ENCODE assay signal across 15 cellular contexts in genomic region chr4:21749936-21750335, GRCh38.
DNase-seq lines count a peak whose midpoint lies in the region; ATAC-seq and TF ChIP-seq lines count a peak whose summit lies in the region.
"Had no signal": no experiment of that assay in that cellular context is flagged by ENCODE, and none has a peak within 500 bp of the region (broad histone marks: within the 10 kb centered on the region; RNA-seq: fewer than 3 reads in every experiment).

No MANE protein-coding gene starts in this region.

- no peaks in the 10 kb centered on the region for H3K9me2 ChIP-seq in SK-N-SH

- H3F3A ChIP-seq in SK-N-SH (replicated peaks; ENCODE audit: insufficient read depth), result no peaks in the 10 kb centered on the region

- no peak overlapping the region for H2AFZ ChIP-seq in SK-N-SH (ENCODE audit: low read depth)
- H2AFZ ChIP-seq: GM23338 had no signal

- no peak for ATAC-seq in SK-N-SH treated with all-trans-retinoic acid at 6 μM for 48 hours
- ATAC-seq in left lobe of liver, result no peak
- ATAC-seq in GM18498 (IDR thresholded peaks at IDR 0.05; ENCODE audit: unreplicated experiment), result no peak
- ATAC-seq: GM12878, GM23338 had no signal

- DNase-seq in SK-N-SH (no peak), amniotic epithelial cell (ENCODE audit: low read depth) (peak; percentile 37), globus pallidus (ENCODE audit: low spot score) (peak; percentile 37), testis (peak; percentile 58), left lobe of liver (ENCODE audit: low spot score) (no peak), DMS53 (lab: John Stamatoyannopoulos, UW) (no peak)
- DNase-seq: Calu3, DMS 273 treated with DMSO at 0.1 percent for 48 hours, DMS79, H7 had no signal

- no peak for TF ChIP-seq RAD21 in SK-N-SH (IDR thresholded peaks at IDR 0.05; ENCODE audit: low read length)

- no peaks in the 10 kb centered on the region for H3K27me3 ChIP-seq in SK-N-SH (ENCODE audit: insufficient read depth)
- no peaks in the 10 kb centered on the region for H3K27me3 ChIP-seq in testis

- intact Hi-C loops in testis (cut with DNase I; ENCODE audit: low total_unique reads), result no loop called here

- CTCF ChIA-PET in SK-N-SH (lab: Yijun Ruan, JAX), result interaction anchor here (2.3 kb wide), 1 partner anchor 10 kb away, joined by 7 read pairs; no protein-coding TSS in a partner anchor

- no peak overlapping the region for H3K9ac ChIP-seq in SK-N-SH

- WGBS in SK-N-SH (ENCODE audit: low lambda C conversion rate), result 47% methylated on average over 3 of the region's 3 CpGs
- WGBS in testis, 2 donors, result 66 to 76% methylated on average over 3 of the region's 3 CpGs

- no peak for TF ChIP-seq EP300 in SK-N-SH (IDR thresholded peaks at IDR 0.05; ENCODE audit: borderline replicate concordance in 1 of 2, low read depth in 1 of 2, low read length in 1 of 2)

- H3K4me2 ChIP-seq in SK-N-SH, result no peak overlapping the region
- H3K4me2 ChIP-seq: GM23338 had no signal

- H3K79me2 ChIP-seq in SK-N-SH (ENCODE audit: insufficient read depth), result no peaks in the 10 kb centered on the region

- H3K4me1 ChIP-seq in SK-N-SH (ENCODE audit: control insufficient read depth in 1 of 2, insufficient read depth in 2 of 2, low read depth in 1 of 2, low read length in 1 of 2), result peaks cover 0 to 16% of the 10 kb centered on the region in 2 experiments; a peak in 2 of 4 replicates
- no peaks in the 10 kb centered on the region for H3K4me1 ChIP-seq in testis

- no peak overlapping the region for H3K27ac ChIP-seq in SK-N-SH (ENCODE audit: low read depth in 2 of 2, low read length in 1 of 2)
- H3K27ac ChIP-seq in testis, result peak overlapping the region in 1 of 2 donors; percentile 36
- H3K27ac ChIP-seq: 22Rv1 had no signal

- TF ChIP-seq POLR2A in testis (IDR thresholded peaks at IDR 0.05), result no peak

- no peaks in the 10 kb centered on the region for H4K20me1 ChIP-seq in SK-N-SH (ENCODE audit: insufficient read depth)

- no peaks in the 10 kb centered on the region for H3K9me3 ChIP-seq in SK-N-SH
- no peaks in the 10 kb centered on the region for H3K9me3 ChIP-seq in testis

- TF ChIP-seq CTCF in SK-N-SH (IDR thresholded peaks at IDR 0.05) (no peak), testis (IDR thresholded peaks at IDR 0.05) (no peak)

- H3K4me3 ChIP-seq in SK-N-SH (ENCODE audit: low read depth in 2 of 2, low read length in 1 of 2), result no peak overlapping the region
- no peak overlapping the region for H3K4me3 ChIP-seq in testis
- H3K4me3 ChIP-seq: GM12878, GM23338 had no signal

- POLR2A ChIA-PET in SK-N-SH (lab: Yijun Ruan, JAX), result no interaction called here

- H3K36me3 ChIP-seq in SK-N-SH (replicated peaks in 1 of 2; ENCODE audit: control insufficient read depth in 1 of 2, insufficient read depth in 2 of 2, low read length in 1 of 2) (no peaks in the 10 kb centered on the region), testis (ENCODE audit: low read depth, missing control alignments) (no peaks in the 10 kb centered on the region)

TF ChIP-seq in SK-N-SH treated with all-trans-retinoic acid at 6 μM for 48 hours, 23 proteins besides CTCF, POLR2A, EP300 and RAD21:
- no peak for TF ChIP-seq RARB (CRISPR knock-in tag; IDR thresholded peaks at IDR 0.05)
- 0 out of 2 replicates have a peak, but pooled peaks have one; percentile 5 for TF ChIP-seq ISL1 (CRISPR knock-in tag; IDR thresholded peaks at IDR 0.05)
TF ChIP-seq in SK-N-SH treated with all-trans-retinoic acid at 6 μM for 48 hours: peak in this region for 1.

TF ChIP-seq in SK-N-SH, 30 proteins besides CTCF, POLR2A, EP300 and RAD21:
- TF ChIP-seq MXI1 (IDR thresholded peaks at IDR 0.05; ENCODE audit: low read depth, low read length) (no peak), MAX (IDR thresholded peaks at IDR 0.05; ENCODE audit: low read depth) (no peak), GABPA (IDR thresholded peaks at IDR 0.05; ENCODE audit: low read depth) (no peak), SMC3 (IDR thresholded peaks at IDR 0.05; ENCODE audit: low read depth, low read length) (no peak), JUND (IDR thresholded peaks at IDR 0.05) (no peak), POLR2AphosphoS5 (IDR thresholded peaks at IDR 0.05; ENCODE audit: low read depth, low read length) (no peak), MEF2A (IDR thresholded peaks at IDR 0.05; ENCODE audit: borderline replicate concordance, low read depth) (no peak), RCOR1 (IDR thresholded peaks at IDR 0.05; ENCODE audit: low read length) (no peak)
- TF ChIP-seq, protein P1, sequence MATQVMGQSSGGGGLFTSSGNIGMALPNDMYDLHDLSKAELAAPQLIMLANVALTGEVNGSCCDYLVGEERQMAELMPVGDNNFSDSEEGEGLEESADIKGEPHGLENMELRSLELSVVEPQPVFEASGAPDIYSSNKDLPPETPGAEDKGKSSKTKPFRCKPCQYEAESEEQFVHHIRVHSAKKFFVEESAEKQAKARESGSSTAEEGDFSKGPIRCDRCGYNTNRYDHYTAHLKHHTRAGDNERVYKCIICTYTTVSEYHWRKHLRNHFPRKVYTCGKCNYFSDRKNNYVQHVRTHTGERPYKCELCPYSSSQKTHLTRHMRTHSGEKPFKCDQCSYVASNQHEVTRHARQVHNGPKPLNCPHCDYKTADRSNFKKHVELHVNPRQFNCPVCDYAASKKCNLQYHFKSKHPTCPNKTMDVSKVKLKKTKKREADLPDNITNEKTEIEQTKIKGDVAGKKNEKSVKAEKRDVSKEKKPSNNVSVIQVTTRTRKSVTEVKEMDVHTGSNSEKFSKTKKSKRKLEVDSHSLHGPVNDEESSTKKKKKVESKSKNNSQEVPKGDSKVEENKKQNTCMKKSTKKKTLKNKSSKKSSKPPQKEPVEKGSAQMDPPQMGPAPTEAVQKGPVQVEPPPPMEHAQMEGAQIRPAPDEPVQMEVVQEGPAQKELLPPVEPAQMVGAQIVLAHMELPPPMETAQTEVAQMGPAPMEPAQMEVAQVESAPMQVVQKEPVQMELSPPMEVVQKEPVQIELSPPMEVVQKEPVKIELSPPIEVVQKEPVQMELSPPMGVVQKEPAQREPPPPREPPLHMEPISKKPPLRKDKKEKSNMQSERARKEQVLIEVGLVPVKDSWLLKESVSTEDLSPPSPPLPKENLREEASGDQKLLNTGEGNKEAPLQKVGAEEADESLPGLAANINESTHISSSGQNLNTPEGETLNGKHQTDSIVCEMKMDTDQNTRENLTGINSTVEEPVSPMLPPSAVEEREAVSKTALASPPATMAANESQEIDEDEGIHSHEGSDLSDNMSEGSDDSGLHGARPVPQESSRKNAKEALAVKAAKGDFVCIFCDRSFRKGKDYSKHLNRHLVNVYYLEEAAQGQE (IDR thresholded peaks at IDR 0.05; ENCODE audit: low read depth, low read length), result no peak

Comparison
In these comparisons a context has a peak if more than half of its experiments do, and no peak if none do; other contexts are left out.
1. DNase-seq: peak in amniotic epithelial cell (single experiment), globus pallidus (single experiment) and testis (single experiment); none in SK-N-SH (single experiment), left lobe of liver (single experiment) and DMS53 (single experiment).